In genomic region chr14:74505831-74506230, GRCh38 we compare ENCODE assay signal across 23 cellular contexts. TPM values are rescaled to one million over a fixed set of nuclear protein-coding genes. Genes with fewer than 3 reads are reported as not detected.
DNase-seq lines count a peak whose midpoint lies in the region; ATAC-seq and TF ChIP-seq lines count a peak whose summit lies in the region.
"Had no signal": no experiment of that assay in that cellular context is flagged by ENCODE, and none has a peak within 500 bp of the region (broad histone marks: within the 10 kb centered on the region; RNA-seq: fewer than 3 reads in every experiment).

No MANE protein-coding gene starts in this region.

- peak in 2 of 3 donors; percentile 22 to 43 for DNase-seq in right cardiac atrium
- DNase-seq in left ventricle myocardium inferior = no peak
- DNase-seq in WERI-Rb-1 = no peak
- DNase-seq in naive B cell = no peak
- no peak for DNase-seq in stimulated activated CD4-positive, alpha-beta T cell treated with anti-CD3 and anti-CD28 coated beads, Interleukin-1b, Interleukin-23, amount 100 ng/mL, for 48 hours
- no peak for DNase-seq in NCI-H748 treated with DMSO at 0.1 percent for 48 hours (lab: John Stamatoyannopoulos, UW)
- no peak for DNase-seq in ACHN
- DNase-seq: activated CD4-positive, alpha-beta T cell treated with anti-CD3 and anti-CD28 coated beads, Interleukin-2, amount 10 ng/mL, durations not matched to agents 24 days and 14 days; activated T-cell treated with anti-CD3 and anti-CD28 coated beads, Interleukin-2, amount 50 U/mL, for 4 hours; Caco-2; cerebellar nuclear complex; GM23248; IMR-90; kidney glomerular epithelial cell; stomach; uterus had no signal

- H3K9me3 ChIP-seq in right cardiac atrium (ENCODE audit: control insufficient read depth, low read length) (no peaks in the 10 kb centered on the region), left ventricle myocardium inferior (replicated peaks) (no peaks in the 10 kb centered on the region), WERI-Rb-1 (ENCODE audit: severe bottlenecking) (no peaks in the 10 kb centered on the region)
- H3K9me3 ChIP-seq: adrenal gland, Caco-2, stomach, uterus had no signal

- 84% methylated on average over 17 of the region's 17 CpGs for WGBS in right cardiac atrium

- ATAC-seq in right cardiac atrium (no peak), naive B cell (ENCODE audit: low read depth in 2 of 2) (peak; percentile 38 to 44)
- ATAC-seq: activated T-cell treated with anti-CD3 and anti-CD28 coated beads, Interleukin-2, amount 50 U/mL, for 4 hours; Panc1 had no signal

- H3K27ac Mint-ChIP-seq in naive B cell = peak overlapping the region in 2 of 6 donors; percentile 73 to 76
- H3K27ac Mint-ChIP-seq: activated CD4-positive, alpha-beta T cell treated with anti-CD3 and anti-CD28 coated beads, Interleukin-2, amount 10 ng/mL, durations not matched to agents 24 days and 14 days; nephron; T-helper 2 cell treated with Interferon-gamma antibody and Interleukin-4, amounts not matched to agents 5 μg/mL and 100 μg/mL, for 36 hours had no signal

- no peaks in the 10 kb centered on the region for H3K4me1 ChIP-seq in right cardiac atrium (ENCODE audit: control insufficient read depth, insufficient read depth, low read length)
- H3K4me1 ChIP-seq in left ventricle myocardium inferior = peaks cover 15% of the 10 kb centered on the region
- H3K4me1 ChIP-seq: adrenal gland, Caco-2, parathyroid adenoma, uterus had no signal

- no peak overlapping the region for H3K27ac ChIP-seq in right cardiac atrium (ENCODE audit: low read length)
- no peak overlapping the region for H3K27ac ChIP-seq in left ventricle myocardium inferior (replicated peaks)
- peak overlapping the region; percentile 72 for H3K27ac ChIP-seq in WERI-Rb-1
- H3K27ac ChIP-seq: adrenal gland, C4-2B, GM23248, parathyroid adenoma, stomach, uterus had no signal

- H3K36me3 ChIP-seq in left ventricle myocardium inferior (no peaks in the 10 kb centered on the region), WERI-Rb-1 (no peaks in the 10 kb centered on the region)
- H3K36me3 ChIP-seq: adrenal gland, uterus had no signal

- peaks cover 17 to 21% (median 20%) of the 10 kb centered on the region in 3 donors for H3K4me1 Mint-ChIP-seq in naive B cell
- H3K4me1 Mint-ChIP-seq: activated CD4-positive, alpha-beta T cell treated with anti-CD3 and anti-CD28 coated beads, Interleukin-2, amount 10 ng/mL, durations not matched to agents 24 days and 14 days had no signal

- no peaks in the 10 kb centered on the region for H3K36me3 Mint-ChIP-seq in naive B cell

- no peaks in the 10 kb centered on the region for H3K9me3 Mint-ChIP-seq in naive B cell
- H3K9me3 Mint-ChIP-seq: activated CD4-positive, alpha-beta T cell treated with anti-CD3 and anti-CD28 coated beads, Interleukin-2, amount 10 ng/mL, durations not matched to agents 24 days and 14 days; activated T-cell treated with anti-CD3 and anti-CD28 coated beads, Interleukin-2, amount 50 U/mL, for 4 hours; nephron; T-helper 2 cell treated with Interferon-gamma antibody and Interleukin-4, amounts not matched to agents 5 μg/mL and 100 μg/mL, for 36 hours had no signal

- peaks cover 0 to 13% (median 9%) of the 10 kb centered on the region in 3 donors for H3K27me3 Mint-ChIP-seq in naive B cell

- peak overlapping the region in 3 of 8 donors; percentile 15 to 42 (median 28) for H3K4me3 Mint-ChIP-seq in naive B cell
- H3K4me3 Mint-ChIP-seq: activated CD4-positive, alpha-beta T cell treated with anti-CD3 and anti-CD28 coated beads, Interleukin-2, amount 10 ng/mL, durations not matched to agents 24 days and 14 days; activated T-cell treated with anti-CD3 and anti-CD28 coated beads, Interleukin-2, amount 50 U/mL, for 4 hours; nephron; T-helper 2 cell treated with Interferon-gamma antibody and Interleukin-4, amounts not matched to agents 5 μg/mL and 100 μg/mL, for 36 hours had no signal

- intact Hi-C loops in right cardiac atrium (cut with DNase I) (loop anchor here in 1 of 4 donors (10.0 kb wide), 1 partner anchor 109 kb away; the partner anchor contains the start of gene LTBP2), left ventricle myocardium inferior (cut with micrococcal nuclease) (no loop called here)

- H3K4me3 ChIP-seq in right cardiac atrium (ENCODE audit: low read length) (no peak overlapping the region), left ventricle myocardium inferior (no peak overlapping the region), WERI-Rb-1 (ENCODE audit: low read depth, low read length) (no peak overlapping the region)
- H3K4me3 ChIP-seq: adrenal gland, GM23248, smooth muscle cell, stomach, uterus had no signal

- in situ Hi-C loops in ACHN (cut with HindIII; ENCODE audit: low pct_ligation_motif_present, low pct_unique_long_range_greater_than_20kb, low sequenced_read_pairs) = no loop called here

- TF ChIP-seq CTCF in left ventricle myocardium inferior (IDR thresholded peaks at IDR 0.05; ENCODE audit: borderline replicate concordance) (no peak), WERI-Rb-1 (IDR thresholded peaks at IDR 0.05; ENCODE audit: low read depth, low read length) (no peak)

- H3K27me3 ChIP-seq in right cardiac atrium (ENCODE audit: control insufficient read depth, insufficient read depth) = no peaks in the 10 kb centered on the region
- peaks cover 4% of the 10 kb centered on the region for H3K27me3 ChIP-seq in left ventricle myocardium inferior (ENCODE audit: low read depth)
- no peaks in the 10 kb centered on the region for H3K27me3 ChIP-seq in WERI-Rb-1 (ENCODE audit: insufficient read depth, low read depth, severe bottlenecking)
- H3K27me3 ChIP-seq: adrenal gland, uterus had no signal

RNA-seq across cellular contexts. Expression of gene ISCA2, which starts 12.3 kb away (rescaled TPM):
- total RNA-seq in right cardiac atrium (10 to 100 TPM; 29.2 to 40.0 (median 34.9) TPM), left ventricle myocardium inferior (45.8 TPM)
- polyA plus RNA-seq in right cardiac atrium (45.1 TPM), naive B cell (ENCODE audit: low read depth in 6 of 6) (10 to 100 TPM; 63.9 to 84.9 (median 77.1) TPM)

RNA-seq across cellular contexts. Expression of gene NPC2, which starts 12.7 kb away (rescaled TPM):
- total RNA-seq in right cardiac atrium (100 to 1,000 TPM; 116 to 142 (median 120) TPM), left ventricle myocardium inferior (93.5 TPM)
- polyA plus RNA-seq in right cardiac atrium (170 TPM), naive B cell (ENCODE audit: low read depth in 6 of 6) (100 to 1,000 TPM; 174 to 259 (median 195) TPM)

Comparison
In these comparisons a context has a peak if more than half of its experiments do, and no peak if none do; other contexts are left out.
1. DNase-seq: peak in right cardiac atrium (2 of 3); none in left ventricle myocardium inferior (single experiment), WERI-Rb-1 (single experiment), naive B cell (single experiment), stimulated activated CD4-positive, alpha-beta T cell treated with anti-CD3 and anti-CD28 coated beads, Interleukin-1b, Interleukin-23, amount 100 ng/mL, for 48 hours (single experiment), NCI-H748 treated with DMSO at 0.1 percent for 48 hours (single experiment) and ACHN (single experiment).
2. ATAC-seq: peak in naive B cell (2 of 2); none in right cardiac atrium (0 of 2).